20 cellular contexts compared by ENCODE assay signal in genomic region chr18:75075429-75075841, GRCh38.
A peak's percentile ranks its signal among the peaks of the same experiment; 100 is the strongest.
DNase-seq lines count a peak whose midpoint lies in the region; ATAC-seq and TF ChIP-seq lines count a peak whose summit lies in the region.
"Had no signal": no experiment of that assay in that cellular context is flagged by ENCODE, and none has a peak within 500 bp of the region (broad histone marks: within the 10 kb centered on the region; RNA-seq: fewer than 3 reads in every experiment).

No MANE protein-coding gene starts in this region.

- H3K27ac ChIP-seq in right atrium auricular region, result no peak overlapping the region
- H3K27ac ChIP-seq in heart left ventricle, result no peak overlapping the region
- H3K27ac ChIP-seq in sigmoid colon, result no peak overlapping the region
- no peak overlapping the region for H3K27ac ChIP-seq in CD8-positive, alpha-beta memory T cell (ENCODE audit: low read depth, low read length)
- H3K27ac ChIP-seq: HL-60 had no signal

- no peak for TF ChIP-seq POLR2A in heart left ventricle (IDR thresholded peaks at IDR 0.05)
- TF ChIP-seq POLR2A in sigmoid colon (IDR thresholded peaks at IDR 0.05), result no peak

- H3K27me3 ChIP-seq in right atrium auricular region (no peaks in the 10 kb centered on the region), heart left ventricle (no peaks in the 10 kb centered on the region), sigmoid colon (no peaks in the 10 kb centered on the region)
- no peaks in the 10 kb centered on the region for H3K27me3 ChIP-seq in CD8-positive, alpha-beta memory T cell (ENCODE audit: insufficient read depth, low read length, poor library complexity, severe bottlenecking)
- H3K27me3 ChIP-seq: BE2C had no signal

- CTCF ChIA-PET in CD8-positive, alpha-beta memory T cell (lab: Charles Lee), result no interaction called here

- H3K9me3 ChIP-seq in right atrium auricular region, result peaks cover 0 to 14% of the 10 kb centered on the region in 2 donors
- H3K9me3 ChIP-seq in heart left ventricle, result peaks cover 0 to 21% (median 8%) of the 10 kb centered on the region in 12 donors
- H3K9me3 ChIP-seq in sigmoid colon, result peaks cover 0 to 8% (median 5%) of the 10 kb centered on the region in 4 donors
- peaks cover 12% of the 10 kb centered on the region for H3K9me3 ChIP-seq in CD8-positive, alpha-beta memory T cell (ENCODE audit: low read length)
- H3K9me3 ChIP-seq: BE2C, Caco-2 had no signal

- H3K4me3 ChIP-seq in right atrium auricular region (no peak overlapping the region), heart left ventricle (no peak overlapping the region), sigmoid colon (no peak overlapping the region)
- H3K4me3 ChIP-seq in CD8-positive, alpha-beta memory T cell (ENCODE audit: low read length), result no peak overlapping the region

- no peaks in the 10 kb centered on the region for H3K27me3 Mint-ChIP-seq in neural crest cell (ENCODE audit: low read depth)
- no peaks in the 10 kb centered on the region for H3K27me3 Mint-ChIP-seq in CD8-positive, alpha-beta memory T cell
- H3K27me3 Mint-ChIP-seq: CD4-positive, CD25-positive, alpha-beta regulatory T cell had no signal

- H3K4me1 ChIP-seq in right atrium auricular region (no peaks in the 10 kb centered on the region), heart left ventricle (peaks cover 0 to 14% (median 0%) of the 10 kb centered on the region in 12 donors), sigmoid colon (no peaks in the 10 kb centered on the region)
- H3K4me1 ChIP-seq in CD8-positive, alpha-beta memory T cell (ENCODE audit: insufficient read depth, low read length), result peaks cover 21% of the 10 kb centered on the region
- H3K4me1 ChIP-seq: BE2C, Caco-2 had no signal

- WGBS in heart left ventricle, 4 donors, result 91 to 95% (median 92%) methylated on average over 8 to 12 of the region's 12 CpGs
- 90 to 93% methylated on average over 12 of the region's 12 CpGs for WGBS in sigmoid colon, 2 donors

- H3K36me3 ChIP-seq in right atrium auricular region (no peaks in the 10 kb centered on the region), heart left ventricle (no peaks in the 10 kb centered on the region), sigmoid colon (no peaks in the 10 kb centered on the region)
- no peaks in the 10 kb centered on the region for H3K36me3 ChIP-seq in CD8-positive, alpha-beta memory T cell (ENCODE audit: insufficient read depth, low read length)
- H3K36me3 ChIP-seq: BE2C had no signal

- no peak overlapping the region for H3K4me3 Mint-ChIP-seq in neural crest cell
- H3K4me3 Mint-ChIP-seq in CD8-positive, alpha-beta memory T cell, result no peak overlapping the region
- H3K4me3 Mint-ChIP-seq: HFFc6 had no signal

- H3K4me1 Mint-ChIP-seq in neural crest cell, result peaks cover 6% of the 10 kb centered on the region
- H3K4me1 Mint-ChIP-seq in CD8-positive, alpha-beta memory T cell, result peaks cover 20 to 32% (median 26%) of the 10 kb centered on the region in 3 donors

- TF ChIP-seq CTCF in right atrium auricular region (IDR thresholded peaks at IDR 0.05) (no peak), heart left ventricle (IDR thresholded peaks at IDR 0.05) (no peak), neural crest cell (conservative IDR thresholded peaks at IDR 0.05) (no peak), sigmoid colon (IDR thresholded peaks at IDR 0.05) (no peak)

- ATAC-seq in heart left ventricle, result no peak
- ATAC-seq in SK-N-SH treated with all-trans-retinoic acid at 6 μM for 48 hours, result no peak
- ATAC-seq: HCT116 had no signal

- peak; percentile 57 for DNase-seq in right atrium auricular region (ENCODE audit: low spot score)
- no peak for DNase-seq in heart left ventricle
- no peak for DNase-seq in neural crest cell (ENCODE audit: low read depth, low spot score)
- DNase-seq in sigmoid colon, result peak; percentile 58
- no peak for DNase-seq in CD8-positive, alpha-beta memory T cell
- no peak for DNase-seq in GM03348 (ENCODE audit: low spot score)
- DNase-seq: ACHN; BE2C; C1 segment of cervical spinal cord; Caco-2; CD4-positive, CD25-positive, alpha-beta regulatory T cell; DMS153; DMS79; GDM1; GOT3; H7; HFFc6 had no signal

- peak overlapping the region; percentile 43 for H3K27ac Mint-ChIP-seq in neural crest cell (ENCODE audit: unreplicated experiment)
- H3K27ac Mint-ChIP-seq in CD8-positive, alpha-beta memory T cell, result peak overlapping the region in 1 of 8 donors; percentile 43
- H3K27ac Mint-ChIP-seq: CD4-positive, CD25-positive, alpha-beta regulatory T cell; HFFc6 had no signal

- POLR2A ChIA-PET in CD8-positive, alpha-beta memory T cell (lab: Charles Lee), result no interaction called here

- intact Hi-C loops in heart left ventricle (cut with DNase I) (loop anchor here in 1 of 10 donors (10.0 kb wide), 1 partner anchor 89 kb away; no protein-coding TSS in a partner anchor), sigmoid colon (cut with DNase I) (no loop called here)

- peaks cover 10% of the 10 kb centered on the region for H3K9me3 Mint-ChIP-seq in neural crest cell
- peaks cover 12 to 45% (median 33%) of the 10 kb centered on the region in 5 donors for H3K9me3 Mint-ChIP-seq in CD8-positive, alpha-beta memory T cell

- no peaks in the 10 kb centered on the region for H3K36me3 Mint-ChIP-seq in neural crest cell (ENCODE audit: low read depth)
- peaks cover 11 to 38% (median 13%) of the 10 kb centered on the region in 3 donors for H3K36me3 Mint-ChIP-seq in CD8-positive, alpha-beta memory T cell

- no peak for TF ChIP-seq EP300 in sigmoid colon (IDR thresholded peaks at IDR 0.05)

TF ChIP-seq in SK-N-SH treated with all-trans-retinoic acid at 6 μM for 48 hours, 23 proteins besides CTCF, POLR2A, EP300 and RAD21 (continues in another document):
- no peak for TF ChIP-seq ZNF565 (CRISPR knock-in tag; conservative IDR thresholded peaks at IDR 0.05; ENCODE audit: low read depth)
- TF ChIP-seq, protein P1, sequence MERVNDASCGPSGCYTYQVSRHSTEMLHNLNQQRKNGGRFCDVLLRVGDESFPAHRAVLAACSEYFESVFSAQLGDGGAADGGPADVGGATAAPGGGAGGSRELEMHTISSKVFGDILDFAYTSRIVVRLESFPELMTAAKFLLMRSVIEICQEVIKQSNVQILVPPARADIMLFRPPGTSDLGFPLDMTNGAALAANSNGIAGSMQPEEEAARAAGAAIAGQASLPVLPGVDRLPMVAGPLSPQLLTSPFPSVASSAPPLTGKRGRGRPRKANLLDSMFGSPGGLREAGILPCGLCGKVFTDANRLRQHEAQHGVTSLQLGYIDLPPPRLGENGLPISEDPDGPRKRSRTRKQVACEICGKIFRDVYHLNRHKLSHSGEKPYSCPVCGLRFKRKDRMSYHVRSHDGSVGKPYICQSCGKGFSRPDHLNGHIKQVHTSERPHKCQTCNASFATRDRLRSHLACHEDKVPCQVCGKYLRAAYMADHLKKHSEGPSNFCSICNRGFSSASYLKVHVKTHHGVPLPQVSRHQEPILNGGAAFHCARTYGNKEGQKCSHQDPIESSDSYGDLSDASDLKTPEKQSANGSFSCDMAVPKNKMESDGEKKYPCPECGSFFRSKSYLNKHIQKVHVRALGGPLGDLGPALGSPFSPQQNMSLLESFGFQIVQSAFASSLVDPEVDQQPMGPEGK (CRISPR knock-in tag; IDR thresholded peaks at IDR 0.05; ENCODE audit: borderline replicate concordance), result no peak
- TF ChIP-seq ZFP30 (CRISPR knock-in tag; IDR thresholded peaks at IDR 0.05), result no peak
- no peak for TF ChIP-seq ARNTL (CRISPR knock-in tag; IDR thresholded peaks at IDR 0.05; ENCODE audit: borderline replicate concordance, low read depth)
- no peak for TF ChIP-seq CSRNP3 (CRISPR knock-in tag; IDR thresholded peaks at IDR 0.05)
- TF ChIP-seq, protein P2, sequence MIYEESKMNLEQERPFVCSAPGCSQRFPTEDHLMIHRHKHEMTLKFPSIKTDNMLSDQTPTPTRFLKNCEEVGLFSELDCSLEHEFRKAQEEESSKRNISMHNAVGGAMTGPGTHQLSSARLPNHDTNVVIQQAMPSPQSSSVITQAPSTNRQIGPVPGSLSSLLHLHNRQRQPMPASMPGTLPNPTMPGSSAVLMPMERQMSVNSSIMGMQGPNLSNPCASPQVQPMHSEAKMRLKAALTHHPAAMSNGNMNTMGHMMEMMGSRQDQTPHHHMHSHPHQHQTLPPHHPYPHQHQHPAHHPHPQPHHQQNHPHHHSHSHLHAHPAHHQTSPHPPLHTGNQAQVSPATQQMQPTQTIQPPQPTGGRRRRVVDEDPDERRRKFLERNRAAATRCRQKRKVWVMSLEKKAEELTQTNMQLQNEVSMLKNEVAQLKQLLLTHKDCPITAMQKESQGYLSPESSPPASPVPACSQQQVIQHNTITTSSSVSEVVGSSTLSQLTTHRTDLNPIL (CRISPR knock-in tag; IDR thresholded peaks at IDR 0.05; ENCODE audit: low read depth), result no peak
- no peak for TF ChIP-seq GLIS3 (CRISPR knock-in tag; IDR thresholded peaks at IDR 0.05)

Comparison
In these comparisons a context has a peak if more than half of its experiments do, and no peak if none do; other contexts are left out.
1. DNase-seq: peak in right atrium auricular region (single experiment) and sigmoid colon (single experiment); none in heart left ventricle (0 of 5), neural crest cell (single experiment), CD8-positive, alpha-beta memory T cell (0 of 5) and GM03348 (single experiment).